ENCODE assay signal across 27 cellular contexts in the genomic region with DNA sequence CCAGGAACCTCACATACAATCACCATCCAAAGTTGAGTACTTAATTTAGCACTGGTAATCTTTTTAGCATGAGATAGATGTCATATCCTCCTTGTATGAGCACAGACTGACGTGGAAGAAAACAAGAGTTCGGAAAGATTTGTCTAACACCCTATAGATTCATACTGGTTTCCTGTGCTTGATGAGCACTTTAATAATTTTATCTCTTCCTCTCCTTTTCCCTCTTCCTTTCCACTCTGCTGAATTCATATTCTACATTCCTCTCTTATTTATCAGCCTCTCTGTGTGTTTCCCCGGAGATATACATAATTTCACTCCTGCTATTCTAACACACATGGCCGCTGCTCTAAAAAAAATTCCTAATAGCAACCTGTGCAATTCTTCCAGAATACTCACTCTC.
"Had no signal": no experiment of that assay in that cellular context is flagged by ENCODE, and none has a peak within 500 bp of the region (broad histone marks: within the 10 kb centered on the region; RNA-seq: fewer than 3 reads in every experiment).

No MANE protein-coding gene starts in this region.

- H3K4me3 Mint-ChIP-seq: dendritic cell treated with granulocyte-macrophage colony-stimulating factor and Interleukin-4, amounts not matched to agents 40 ng/mL and 50 ng/mL, for 4 days; endodermal cell; immature natural killer cell; memory B cell; natural killer cell; stimulated activated naive B cell treated with anti-CD40 and anti-IgM and Interleukin-4, amounts not matched to agents 10 μg/mL and 1 μg/mL and 100 μg/mL, for 72 hours; stimulated activated naive CD8-positive, alpha-beta T cell treated with anti-CD3 and anti-CD28 coated beads, Interleukin-15, Interleukin-2, amounts not matched to agents 100 ng/mL and 50 ng/mL, for 24 hours had no signal

- H3K4me3 ChIP-seq: colonic mucosa, esophagus muscularis mucosa, lung, ovary, right lobe of liver, thoracic aorta, tibial nerve, upper lobe of left lung had no signal

- H3K27me3 ChIP-seq: colonic mucosa, esophagus muscularis mucosa, ovary, right lobe of liver, tibial nerve, upper lobe of left lung had no signal

- H3K36me3 ChIP-seq: colonic mucosa, esophagus muscularis mucosa, ovary, right lobe of liver, thoracic aorta, tibial nerve, upper lobe of left lung had no signal

- H3K27ac Mint-ChIP-seq: dendritic cell treated with granulocyte-macrophage colony-stimulating factor and Interleukin-4, amounts not matched to agents 40 ng/mL and 50 ng/mL, for 4 days; endodermal cell; immature natural killer cell; memory B cell; natural killer cell; stimulated activated naive B cell treated with anti-CD40 and anti-IgM and Interleukin-4, amounts not matched to agents 10 μg/mL and 1 μg/mL and 100 μg/mL, for 72 hours; stimulated activated naive CD8-positive, alpha-beta T cell treated with anti-CD3 and anti-CD28 coated beads, Interleukin-15, Interleukin-2, amounts not matched to agents 100 ng/mL and 50 ng/mL, for 24 hours had no signal

- H3K36me3 Mint-ChIP-seq: immature natural killer cell; memory B cell; natural killer cell; stimulated activated naive B cell treated with anti-CD40 and anti-IgM and Interleukin-4, amounts not matched to agents 10 μg/mL and 1 μg/mL and 100 μg/mL, for 72 hours had no signal

- H3K27ac ChIP-seq: colonic mucosa, esophagus muscularis mucosa, ovary, right lobe of liver, thoracic aorta, tibial nerve, upper lobe of left lung had no signal

- FAIRE-seq: frontal cortex, small intestine, urothelium cell line had no signal

- H3K27me3 Mint-ChIP-seq: dendritic cell treated with granulocyte-macrophage colony-stimulating factor and Interleukin-4, amounts not matched to agents 40 ng/mL and 50 ng/mL, for 4 days; memory B cell; stimulated activated naive B cell treated with anti-CD40 and anti-IgM and Interleukin-4, amounts not matched to agents 10 μg/mL and 1 μg/mL and 100 μg/mL, for 72 hours; stimulated activated naive CD8-positive, alpha-beta T cell treated with anti-CD3 and anti-CD28 coated beads, Interleukin-15, Interleukin-2, amounts not matched to agents 100 ng/mL and 50 ng/mL, for 24 hours had no signal

- H3K9me3 ChIP-seq: colonic mucosa, ovary, right lobe of liver, thoracic aorta had no signal

- DNase-seq: colonic mucosa; effector CD8-positive, alpha-beta T cell; endodermal cell; hypothalamus; immature natural killer cell; islet precursor cell; left ventricle myocardium superior; natural killer cell; occipital lobe; ovary; posterior cingulate gyrus; retina; right lobe of liver; small intestine; stimulated activated CD4-positive, alpha-beta T cell treated with anti-CD3 and anti-CD28 coated beads, Interleukin-15, amount 100 ng/mL, for 24 hours; stimulated activated CD4-positive, alpha-beta T cell treated with anti-CD3 and anti-CD28 coated beads, Interleukin-2, amount 100 ng/mL, for 48 hours; stimulated activated naive B cell treated with anti-CD40 and anti-IgM and Interleukin-4, amounts not matched to agents 10 μg/mL and 1 μg/mL and 100 μg/mL, for 72 hours; upper lobe of left lung had no signal

- H3K4me1 ChIP-seq: colonic mucosa, esophagus muscularis mucosa, right lobe of liver, tibial nerve, upper lobe of left lung had no signal

- ATAC-seq: left ventricle myocardium superior; natural killer cell; right lobe of liver; stimulated activated naive B cell treated with anti-CD40 and anti-IgM and Interleukin-4, amounts not matched to agents 10 μg/mL and 1 μg/mL and 100 μg/mL, for 72 hours had no signal

- H3K4me1 Mint-ChIP-seq: endodermal cell; immature natural killer cell; natural killer cell; stimulated activated naive B cell treated with anti-CD40 and anti-IgM and Interleukin-4, amounts not matched to agents 10 μg/mL and 1 μg/mL and 100 μg/mL, for 72 hours had no signal
